ENCODE assay signal across 1 cellular context in genomic region chr11:102187416-102188125, GRCh38.
TF ChIP-seq lines count a peak whose summit lies in the region.

No MANE protein-coding gene starts in this region.

TF ChIP-seq in HepG2, 621 proteins besides CTCF, POLR2A, EP300 and RAD21 (continued from another document):
- TF ChIP-seq PAXIP1 (CRISPR knock-in tag; conservative IDR thresholded peaks at IDR 0.05): 0 out of 2 replicates have a peak, but pooled peaks have one; percentile 34
- TF ChIP-seq ATF2 (CRISPR knock-in tag; IDR thresholded peaks at IDR 0.05): 0 out of 2 replicates have a peak, but pooled peaks have one; percentile 8
- TF ChIP-seq SOX6 (IDR thresholded peaks at IDR 0.05): no peak
- no peak; the same call in 1 of the 2 replicates for TF ChIP-seq SOX6 (CRISPR knock-in tag; IDR thresholded peaks at IDR 0.05)
- peak; percentile 53 for TF ChIP-seq FOXA3 (CRISPR knock-in tag; IDR thresholded peaks at IDR 0.05)
- no peak for TF ChIP-seq CCAR2 (optimal IDR thresholded peaks at IDR 0.05; ENCODE audit: low read depth, low read length)
- peak; percentile 44; the same call in 1 of the 2 replicates for TF ChIP-seq MAX (IDR thresholded peaks at IDR 0.05)
- no peak for TF ChIP-seq SMYD3 (CRISPR knock-in tag; IDR thresholded peaks at IDR 0.05)
- 0 out of 2 replicates have a peak, but pooled peaks have one; percentile 37 for TF ChIP-seq NFIC (IDR thresholded peaks at IDR 0.05; ENCODE audit: low read length)
- peak; percentile 33; the same call in 1 of the 2 replicates for TF ChIP-seq BCL6 (CRISPR knock-in tag; IDR thresholded peaks at IDR 0.05)
- peak; percentile 28; the same call in 1 of the 2 replicates for TF ChIP-seq MXD4 (CRISPR knock-in tag; IDR thresholded peaks at IDR 0.05)
- TF ChIP-seq ONECUT2 (CRISPR knock-in tag; IDR thresholded peaks at IDR 0.05): peak; percentile 22; the same call in 1 of the 2 replicates
- TF ChIP-seq BHLHE40 (IDR thresholded peaks at IDR 0.05; ENCODE audit: low read length): no peak
- TF ChIP-seq SMAD3 (CRISPR knock-in tag; IDR thresholded peaks at IDR 0.05): 0 out of 2 replicates have a peak, but pooled peaks have one; percentile 18
- TF ChIP-seq ZMAT3 (CRISPR knock-in tag; conservative IDR thresholded peaks at IDR 0.05): 0 out of 2 replicates have a peak, but pooled peaks have one; percentile 31
- TF ChIP-seq SNAPC5 (CRISPR knock-in tag; IDR thresholded peaks at IDR 0.05; ENCODE audit: borderline replicate concordance): no peak
- peak; percentile 52; the same call in 1 of the 2 replicates for TF ChIP-seq ZNF362 (CRISPR knock-in tag; IDR thresholded peaks at IDR 0.05; ENCODE audit: borderline replicate concordance)
- TF ChIP-seq CREBL2 (CRISPR knock-in tag; IDR thresholded peaks at IDR 0.05; ENCODE audit: borderline replicate concordance): no peak
- no peak for TF ChIP-seq ZNF747 (CRISPR knock-in tag; IDR thresholded peaks at IDR 0.05; ENCODE audit: borderline replicate concordance)
- no peak for TF ChIP-seq SOX13 (IDR thresholded peaks at IDR 0.05)
- TF ChIP-seq SOX13 (CRISPR knock-in tag; conservative IDR thresholded peaks at IDR 0.05 in 1 of 2, IDR thresholded peaks at IDR 0.05 in 1 of 2): peak in 1 of 2 experiments; percentile 56; a peak in 1 of 4 replicates
- no peak for TF ChIP-seq FOXA1 (IDR thresholded peaks at IDR 0.05)
- peak; percentile 56 for TF ChIP-seq FOXA1 (CRISPR knock-in tag; IDR thresholded peaks at IDR 0.05)
TF ChIP-seq in HepG2: peak in this region for 16.
